8 cellular contexts compared by ENCODE assay signal in genomic region chr14:29926701-29927595, GRCh38. TPM values are rescaled to one million over a fixed set of nuclear protein-coding genes. Genes with fewer than 3 reads are reported as not detected.
A peak's percentile ranks its signal among the peaks of the same experiment; 100 is the strongest.
DNase-seq lines count a peak whose midpoint lies in the region; ATAC-seq and TF ChIP-seq lines count a peak whose summit lies in the region.

No MANE protein-coding gene starts in this region.

- peak overlapping the region; percentile 37 to 77 for H3K23ac ChIP-seq in mesenchymal stem cell (ENCODE audit: low read length in 2 of 2)

- H3K36me3 Mint-ChIP-seq in activated naive CD4-positive, alpha-beta T cell treated with anti-CD3 and anti-CD28 coated beads, Interleukin-2, amount 50 U/mL, for 24 hours = no peaks in the 10 kb centered on the region

- peak overlapping the region; percentile 87 for H3K4me3 ChIP-seq in epithelial cell of proximal tubule (ENCODE audit: low read depth, low read length)
- H3K4me3 ChIP-seq in mesenchymal stem cell (ENCODE audit: insufficient read depth in 1 of 2, low read depth in 1 of 2, low read length in 2 of 2) = peak overlapping the region; percentile 85 to 100
- peak overlapping the region; percentile 33 to 56 (median 56) for H3K4me3 ChIP-seq in thyroid gland (replicated peaks in 1 of 3)

- peak overlapping the region in 1 of 2 experiments; percentile 7 for H3K4ac ChIP-seq in mesenchymal stem cell (ENCODE audit: low read depth in 1 of 2, low read length in 2 of 2)

- peaks cover 10% of the 10 kb centered on the region for H3K9me3 Mint-ChIP-seq in activated naive CD4-positive, alpha-beta T cell treated with anti-CD3 and anti-CD28 coated beads, Interleukin-2, amount 50 U/mL, for 24 hours

- H2BK5ac ChIP-seq in mesenchymal stem cell (ENCODE audit: low read depth, low read length, poor library complexity, severe bottlenecking) = no peak overlapping the region

- H3K27ac Mint-ChIP-seq in activated naive CD4-positive, alpha-beta T cell treated with anti-CD3 and anti-CD28 coated beads, Interleukin-2, amount 50 U/mL, for 24 hours = no peak overlapping the region

- H3K27me3 Mint-ChIP-seq in activated naive CD4-positive, alpha-beta T cell treated with anti-CD3 and anti-CD28 coated beads, Interleukin-2, amount 50 U/mL, for 24 hours = peaks cover 42% of the 10 kb centered on the region

- H3K14ac ChIP-seq in mesenchymal stem cell (ENCODE audit: low read length in 2 of 2) = peak overlapping the region in 1 of 2 experiments; percentile 50

- TF ChIP-seq CTCF in epithelial cell of proximal tubule (conservative IDR thresholded peaks at IDR 0.05; ENCODE audit: low read depth, low read length) (peak; percentile 32), thyroid gland (IDR thresholded peaks at IDR 0.05) (peak in 2 of 6 experiments; percentile 5 to 36)

- H3K4me1 ChIP-seq in mesenchymal stem cell (ENCODE audit: control insufficient read depth, insufficient read depth, low read depth, low read length) (peaks cover 11% of the 10 kb centered on the region), thyroid gland (peaks cover 16% of the 10 kb centered on the region in 2 donors)

- no peak overlapping the region for H4K91ac ChIP-seq in mesenchymal stem cell (ENCODE audit: low read length)

- H3K18ac ChIP-seq in mesenchymal stem cell (ENCODE audit: low read depth in 1 of 2, low read length in 2 of 2) = peak overlapping the region; percentile 90 to 96

- H3K4me1 Mint-ChIP-seq in activated naive CD4-positive, alpha-beta T cell treated with anti-CD3 and anti-CD28 coated beads, Interleukin-2, amount 50 U/mL, for 24 hours = peaks cover 8% of the 10 kb centered on the region

- peak overlapping the region; percentile 75 for H3K4me3 Mint-ChIP-seq in activated naive CD4-positive, alpha-beta T cell treated with anti-CD3 and anti-CD28 coated beads, Interleukin-2, amount 50 U/mL, for 24 hours

- peak overlapping the region in 1 of 2 experiments; percentile 57 for H2BK12ac ChIP-seq in mesenchymal stem cell (ENCODE audit: low read length in 2 of 2)

- DNase-seq in activated naive CD4-positive, alpha-beta T cell treated with Interleukin-2 at 50 U/mL for 16 hours = no peak
- DNase-seq in SK-N-DZ (ENCODE audit: low spot score) (peak; percentile 57), epithelial cell of proximal tubule (ENCODE audit: low read depth) (no peak), mesenchymal stem cell (peak; percentile 52), thyroid gland (peak; percentile 72 to 74)
- DNase-seq in effector CD8-positive, alpha-beta T cell (lab: John Stamatoyannopoulos, UW) = no peak

- H3K79me1 ChIP-seq in mesenchymal stem cell (replicated peaks; ENCODE audit: low read length, poor library complexity, severe bottlenecking) = peaks cover 11% of the 10 kb centered on the region

- peak overlapping the region; percentile 88 for H3K9ac ChIP-seq in mesenchymal stem cell (ENCODE audit: low read length)

- H3K27ac ChIP-seq in mesenchymal stem cell (ENCODE audit: low read length, poor library complexity, severe bottlenecking) (no peak overlapping the region), thyroid gland (peak overlapping the region; percentile 28 to 79 (median 47))

- no peaks in the 10 kb centered on the region for H3K9me3 ChIP-seq in mesenchymal stem cell (ENCODE audit: control insufficient read depth, low read length)
- no peaks in the 10 kb centered on the region for H3K9me3 ChIP-seq in thyroid gland

- WGBS in mesenchymal stem cell = under 1% methylated on average over 80 of the region's 82 CpGs
- WGBS in thyroid gland, 2 donors = 0 to 1% methylated on average over 23 to 43 of the region's 82 CpGs

- H3K27me3 ChIP-seq in mesenchymal stem cell (ENCODE audit: control insufficient read depth in 1 of 2, insufficient read depth in 1 of 2, low read length in 2 of 2) (no peaks in the 10 kb centered on the region), thyroid gland (no peaks in the 10 kb centered on the region)

- peak overlapping the region; percentile 60 for H4K8ac ChIP-seq in mesenchymal stem cell (ENCODE audit: low read length)

- H3K36me3 ChIP-seq in mesenchymal stem cell (ENCODE audit: control insufficient read depth in 1 of 2, insufficient read depth in 2 of 2, low read depth in 1 of 2, low read length in 2 of 2) = no peaks in the 10 kb centered on the region
- no peaks in the 10 kb centered on the region for H3K36me3 ChIP-seq in thyroid gland

- ATAC-seq in HG03159 (IDR thresholded peaks at IDR 0.05; ENCODE audit: unreplicated experiment) = peak; percentile 42

- intact Hi-C loops in thyroid gland (cut with DNase I) = no loop called here

- no peak overlapping the region for H2BK120ac ChIP-seq in mesenchymal stem cell (ENCODE audit: low read depth, low read length)

- no peak overlapping the region for H2AK5ac ChIP-seq in mesenchymal stem cell (ENCODE audit: low read length, severe bottlenecking)

- peak overlapping the region; percentile 99 for H3K4me2 ChIP-seq in mesenchymal stem cell (ENCODE audit: low read length, poor library complexity, severe bottlenecking)

- peak overlapping the region; percentile 75 for H2AFZ ChIP-seq in mesenchymal stem cell (ENCODE audit: low read depth, low read length)

- TF ChIP-seq POLR2A in thyroid gland (IDR thresholded peaks at IDR 0.05) = peak in 1 of 2 donors; percentile 25

- H2BK15ac ChIP-seq in mesenchymal stem cell (ENCODE audit: low read depth, poor library complexity, severe bottlenecking) = peak overlapping the region; percentile 89

RNA-seq across cellular contexts. Expression of gene PRKD1, which starts 0.7 kb away (rescaled TPM):
- polyA plus RNA-seq in SK-N-DZ (2014; cell fraction: cytosol; rRNA removed) = 4.3 and 6.9 TPM in 2 replicates
- 8.5 and 9.4 TPM in 2 replicates for polyA plus RNA-seq in SK-N-DZ (2014; cell fraction: nucleus; rRNA removed)
- total RNA-seq in epithelial cell of proximal tubule = 4.5 and 6.5 TPM in 2 replicates
- 6.5 TPM for polyA plus RNA-seq in mesenchymal stem cell (2013, experiment 1 of 2)
- polyA plus RNA-seq in mesenchymal stem cell (2013, experiment 2 of 2) = 6.3 TPM
- 10 to 100 TPM; 12.7 to 17.4 (median 14.3) TPM for total RNA-seq in thyroid gland

Comparison
In these comparisons a context has a peak if more than half of its experiments do, and no peak if none do; other contexts are left out.
1. DNase-seq: peak in SK-N-DZ (single experiment), mesenchymal stem cell (single experiment) and thyroid gland (2 of 2); none in activated naive CD4-positive, alpha-beta T cell treated with Interleukin-2 at 50 U/mL for 16 hours (single experiment), epithelial cell of proximal tubule (single experiment) and effector CD8-positive, alpha-beta T cell (single experiment).
2. Peak in every context shown above with its lines, with median percentiles within 50 percentile points of each other: H3K4me3 ChIP-seq.